8 cellular contexts compared by ENCODE assay signal in genomic region chr12:62581288-62582064, GRCh38.
A peak's percentile ranks its signal among the peaks of the same experiment; 100 is the strongest.
DNase-seq lines count a peak whose midpoint lies in the region; ATAC-seq and TF ChIP-seq lines count a peak whose summit lies in the region.

No MANE protein-coding gene starts in this region.

- H3K27me3 ChIP-seq in HL-60 (ENCODE audit: insufficient read depth, poor library complexity, severe bottlenecking) (no peaks in the 10 kb centered on the region), dorsolateral prefrontal cortex (no peaks in the 10 kb centered on the region)

- H3K9me3 ChIP-seq in OCI-LY7 (ENCODE audit: low read length), result no peaks in the 10 kb centered on the region

- DNase-seq in A172 (ENCODE audit: low spot score) (peak; percentile 55), HL-60 (ENCODE audit: low read depth in 1 of 2, low spot score in 1 of 2) (peak in 1 of 2 experiments; percentile 13), OCI-LY7 (ENCODE audit: low spot score) (peak; percentile 52), dorsolateral prefrontal cortex (no peak), lung microvascular endothelial cell (ENCODE audit: low read depth in 2 of 2) (peak; percentile 75 to 76), ecto neural progenitor cell (ENCODE audit: low spot score) (no peak)

- no peaks in the 10 kb centered on the region for H3K9me2 ChIP-seq in OCI-LY7 (ENCODE audit: insufficient read depth, low read length)

- H3K4me3 ChIP-seq in GM12875 (ENCODE audit: low read depth, low read length) (no peak overlapping the region), HL-60 (replicated peaks; ENCODE audit: insufficient read depth, low read length) (no peak overlapping the region), OCI-LY7 (ENCODE audit: low read depth, low read length, poor library complexity, severe bottlenecking) (no peak overlapping the region), dorsolateral prefrontal cortex (no peak overlapping the region)

- no peak overlapping the region for H3K27ac ChIP-seq in HL-60 (replicated peaks)
- no peak overlapping the region for H3K27ac ChIP-seq in OCI-LY7 (ENCODE audit: low read depth, low read length, poor library complexity, severe bottlenecking)
- H3K27ac ChIP-seq in dorsolateral prefrontal cortex, result peak overlapping the region in 35 of 59 donors; percentile 3 to 83 (median 39)

- no peaks in the 10 kb centered on the region for H4K20me1 ChIP-seq in OCI-LY7 (ENCODE audit: insufficient read depth, low read length)

- BruUV-seq in OCI-LY7 (replicated peaks; lab: Mats Ljungman, UMichigan), result no TSS peak

- POLR2A ChIA-PET in OCI-LY7 (lab: Charles Lee), result interaction anchor here (0.6 to 1.1 kb wide), 3 partner anchors 8 to 215 kb away, joined by 3 to 4 read pairs (median 3); no protein-coding TSS in a partner anchor

- peaks cover 22% of the 10 kb centered on the region for H3K36me3 ChIP-seq in OCI-LY7 (ENCODE audit: insufficient read depth, low read length)

- CTCF ChIA-PET in OCI-LY7 (lab: Charles Lee; ENCODE audit: unreplicated experiment), result interaction anchor here (1.2 kb wide), 1 partner anchor 213 kb away, joined by 5 read pairs; no protein-coding TSS in a partner anchor

- peak; percentile 27; the same call in 1 of the 2 replicates for TF ChIP-seq CTCF in GM12875 (IDR thresholded peaks at IDR 0.05; ENCODE audit: borderline replicate concordance, insufficient read depth, low read depth, low read length)
- peak; percentile 24 for TF ChIP-seq CTCF in HL-60 (IDR thresholded peaks at IDR 0.05; ENCODE audit: insufficient read depth, low read length)
- TF ChIP-seq CTCF in OCI-LY7 (conservative IDR thresholded peaks at IDR 0.05; ENCODE audit: low read length), result peak; percentile 84
- peak; percentile 39 to 89 (median 76) for TF ChIP-seq CTCF in dorsolateral prefrontal cortex (IDR thresholded peaks at IDR 0.05 in 54 of 56, conservative IDR thresholded peaks at IDR 0.05 in 2 of 56; ENCODE audit: low read depth in 1 of 56, partially characterized antibody in 56 of 56)

- intact Hi-C loops in OCI-LY7 (cut with micrococcal nuclease; ENCODE audit: unreplicated experiment) (loop anchor here (1.0 to 5.0 kb wide), 2 partner anchors 144 to 214 kb away; no protein-coding TSS in a partner anchor), dorsolateral prefrontal cortex (cut with DNase I) (loop anchor here (2.0 to 5.0 kb wide), 3 partner anchors 19 to 211 kb away; no protein-coding TSS in a partner anchor)

- H3K4me2 ChIP-seq in OCI-LY7 (ENCODE audit: low read length), result no peak overlapping the region

- no peaks in the 10 kb centered on the region for H3K79me2 ChIP-seq in OCI-LY7 (ENCODE audit: insufficient read depth, low read depth, low read length)

- H3K4me1 ChIP-seq in OCI-LY7 (ENCODE audit: insufficient read depth, low read length, poor library complexity, severe bottlenecking), result no peaks in the 10 kb centered on the region

- no peak overlapping the region for H2AFZ ChIP-seq in OCI-LY7 (ENCODE audit: low read length)

- no peak for ATAC-seq in HG02938 (IDR thresholded peaks at IDR 0.05; ENCODE audit: unreplicated experiment)

Comparison
In these comparisons a context has a peak if more than half of its experiments do, and no peak if none do; other contexts are left out.
1. DNase-seq: peak in A172 (single experiment), OCI-LY7 (single experiment) and lung microvascular endothelial cell (2 of 2); none in dorsolateral prefrontal cortex (0 of 10) and ecto neural progenitor cell (single experiment).
2. CTCF ChIP-seq: peak in every context shown above with its lines; median percentile 84 in OCI-LY7; 76 in dorsolateral prefrontal cortex; 27 in GM12875; 24 in HL-60.
3. H3K27ac ChIP-seq: peak in dorsolateral prefrontal cortex (35 of 59); none in HL-60 (single experiment) and OCI-LY7 (single experiment).